Comparison of ENCODE assay signal across 17 cellular contexts in the genomic region with DNA sequence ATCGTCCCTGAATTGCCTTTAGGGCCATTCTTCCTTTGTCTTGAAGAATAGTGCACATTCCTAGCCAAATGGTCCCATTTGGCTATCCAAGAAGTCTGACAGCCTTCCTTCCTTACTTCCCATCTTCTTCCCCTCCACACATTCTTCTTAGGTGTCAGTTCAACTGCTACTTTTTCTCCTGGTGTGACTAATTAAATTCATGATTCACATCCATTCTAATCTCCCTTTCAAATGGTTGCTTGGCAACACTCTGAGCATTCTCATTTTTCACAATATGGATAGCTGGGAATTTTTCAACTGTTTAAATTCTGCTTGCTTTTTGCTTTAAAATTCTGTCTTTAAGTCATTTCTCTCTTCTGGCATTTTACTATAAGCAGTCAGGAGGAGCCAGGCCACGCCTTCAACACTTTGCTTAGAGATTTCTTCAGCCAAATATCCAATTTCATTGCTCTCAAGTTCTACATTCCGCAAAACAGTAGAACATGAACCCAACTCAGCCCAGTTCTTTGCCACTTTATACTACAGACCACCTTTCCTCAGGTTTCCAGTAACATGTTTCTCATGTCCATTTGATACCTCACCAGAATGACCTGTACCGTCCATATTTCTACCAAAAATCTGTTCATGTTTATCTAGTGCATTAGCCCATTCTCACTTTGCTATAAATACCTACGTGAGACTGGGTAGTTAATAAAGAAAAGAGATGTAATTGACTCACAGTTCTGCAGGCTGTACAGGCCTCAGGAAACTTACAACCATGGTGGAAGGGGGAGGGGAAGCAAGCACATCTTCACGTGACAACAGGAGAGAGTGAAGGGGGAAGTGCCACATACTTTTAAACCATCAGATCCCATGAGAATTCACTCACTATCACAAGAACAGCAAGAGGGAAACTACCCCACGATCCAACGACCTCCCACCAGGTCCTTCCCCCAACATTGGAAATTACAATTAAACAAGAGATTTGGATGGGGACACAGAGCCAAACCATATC. TPM values are rescaled to one million over a fixed set of nuclear protein-coding genes. Genes with fewer than 3 reads are reported as not detected.
DNase-seq lines count a peak whose midpoint lies in the region; ATAC-seq and TF ChIP-seq lines count a peak whose summit lies in the region.
"Had no signal": no experiment of that assay in that cellular context is flagged by ENCODE, and none has a peak within 500 bp of the region (broad histone marks: within the 10 kb centered on the region; RNA-seq: fewer than 3 reads in every experiment).

No MANE protein-coding gene starts in this region.

- H3K27ac ChIP-seq in HEK293 (ENCODE audit: extremely low read depth, low read depth, low read length) (no peak overlapping the region), SJCRH30 (peak overlapping the region; percentile 56), foreskin keratinocyte (no peak overlapping the region)
- H3K27ac ChIP-seq: epithelial cell of prostate, lower lobe of right lung had no signal

- peak; percentile 40 for DNase-seq in A172 (ENCODE audit: low spot score)
- no peak for DNase-seq in SJCRH30
- peak in 1 of 2 donors; percentile 46 for DNase-seq in foreskin keratinocyte
- DNase-seq in activated naive CD4-positive, alpha-beta T cell (lab: John Stamatoyannopoulos, UW): no peak
- no peak for DNase-seq in DMS79 treated with DMSO at 0.1 percent for 48 hours (lab: John Stamatoyannopoulos, UW)
- no peak for DNase-seq in stimulated activated CD4-positive, alpha-beta T cell treated with anti-CD3 and anti-CD28 coated beads, Interleukin-4, amount 100 ng/mL, for 4 hours
- DNase-seq: activated effector memory CD4-positive, alpha-beta T cell treated with Interleukin-2 at 50 U/mL for 16 hours; lower lobe of right lung; NCI-H2029 treated with DMSO at 0.1 percent for 48 hours; NCI-H524 treated with DMSO at 0.1 percent for 48 hours; RPMI8226; stimulated activated naive CD8-positive, alpha-beta T cell treated with anti-CD3 and anti-CD28 coated beads, Interleukin-15, amount 100 ng/mL, for 72 hours had no signal

- H3K4me1 ChIP-seq in HEK293 (ENCODE audit: control insufficient read depth, insufficient read depth, low read length): no peaks in the 10 kb centered on the region
- H3K4me1 ChIP-seq in SJCRH30: peaks cover 14% of the 10 kb centered on the region
- no peaks in the 10 kb centered on the region for H3K4me1 ChIP-seq in foreskin keratinocyte
- H3K4me1 ChIP-seq: lower lobe of right lung had no signal

- H3K36me3 ChIP-seq in HEK293 (ENCODE audit: control insufficient read depth in 2 of 2, insufficient read depth in 1 of 2, low read length in 2 of 2): peaks cover 0 to 4% of the 10 kb centered on the region in 2 experiments; a peak in 1 of 3 replicates
- H3K36me3 ChIP-seq in SJCRH30: no peaks in the 10 kb centered on the region

- H3K4me3 ChIP-seq in HEK293 (ENCODE audit: low read depth, low read length) (no peak overlapping the region), SJCRH30 (no peak overlapping the region)
- H3K4me3 ChIP-seq: lower lobe of right lung had no signal

- H3K9me3 ChIP-seq in HEK293 (ENCODE audit: control insufficient read depth, insufficient read depth, low read depth, low read length) (no peaks in the 10 kb centered on the region), SJCRH30 (replicated peaks) (peaks cover 7% of the 10 kb centered on the region)
- H3K9me3 ChIP-seq: lower lobe of right lung had no signal

- CTCF ChIA-PET in HEK293 (lab: Yijun Ruan, JAX): interaction anchor here (0.6 kb wide), 1 partner anchor 835 kb away, joined by 3 read pairs; no protein-coding TSS in a partner anchor

- no peak for TF ChIP-seq CTCF in HEK293 (tag by site-specific recombination; IDR thresholded peaks at IDR 0.05)
- TF ChIP-seq CTCF in foreskin keratinocyte (conservative IDR thresholded peaks at IDR 0.05): no peak

- H3K27me3 ChIP-seq in SJCRH30 (no peaks in the 10 kb centered on the region; the same call in 1 of the 2 replicates), foreskin keratinocyte (no peaks in the 10 kb centered on the region)

- POLR2A ChIA-PET in HEK293 (lab: Yijun Ruan, JAX): no interaction called here

- peak; percentile 67 for ATAC-seq in foreskin keratinocyte
- no peak for ATAC-seq in HG03469 (IDR thresholded peaks at IDR 0.05; ENCODE audit: unreplicated experiment)
- ATAC-seq: lower lobe of right lung; natural killer cell treated with Interleukin-12 subunit alpha and Interleukin-12 subunit beta and Interleukin-15 and Interleukin-18, amount 100 ng/mL, for 72 hours; stimulated activated naive CD8-positive, alpha-beta T cell treated with anti-CD3 and anti-CD28 coated beads, Interleukin-15, amount 100 ng/mL, for 72 hours had no signal

TF ChIP-seq in HEK293, 187 proteins besides CTCF, POLR2A, EP300 and RAD21:
- peak; percentile 64 for TF ChIP-seq SETDB1 (IDR thresholded peaks at IDR 0.05; ENCODE audit: insufficient read length, low read length)
- TF ChIP-seq ZBTB44 (tag by site-specific recombination; IDR thresholded peaks at IDR 0.05): no peak

RNA-seq across cellular contexts. Expression of gene MCF2L2, which starts 31.9 kb away (rescaled TPM):
- 0.22 and 0.41 TPM in 2 replicates for total RNA-seq in A172 (2014; rRNA removed; shearing (Covaris generic))
- 0.08 and 0.12 TPM in 2 replicates for total RNA-seq in SJCRH30 (2014; rRNA removed; shearing (Covaris generic))
- total RNA-seq in foreskin keratinocyte: 0.14 and 0.25 TPM in 2 replicates
- polyA plus RNA-seq in foreskin keratinocyte: 0.08 and 0.19 TPM in 2 replicates
- total RNA-seq: HT-29 had no signal
